Comparison of ENCODE assay signal across 8 cellular contexts in the genomic region with DNA sequence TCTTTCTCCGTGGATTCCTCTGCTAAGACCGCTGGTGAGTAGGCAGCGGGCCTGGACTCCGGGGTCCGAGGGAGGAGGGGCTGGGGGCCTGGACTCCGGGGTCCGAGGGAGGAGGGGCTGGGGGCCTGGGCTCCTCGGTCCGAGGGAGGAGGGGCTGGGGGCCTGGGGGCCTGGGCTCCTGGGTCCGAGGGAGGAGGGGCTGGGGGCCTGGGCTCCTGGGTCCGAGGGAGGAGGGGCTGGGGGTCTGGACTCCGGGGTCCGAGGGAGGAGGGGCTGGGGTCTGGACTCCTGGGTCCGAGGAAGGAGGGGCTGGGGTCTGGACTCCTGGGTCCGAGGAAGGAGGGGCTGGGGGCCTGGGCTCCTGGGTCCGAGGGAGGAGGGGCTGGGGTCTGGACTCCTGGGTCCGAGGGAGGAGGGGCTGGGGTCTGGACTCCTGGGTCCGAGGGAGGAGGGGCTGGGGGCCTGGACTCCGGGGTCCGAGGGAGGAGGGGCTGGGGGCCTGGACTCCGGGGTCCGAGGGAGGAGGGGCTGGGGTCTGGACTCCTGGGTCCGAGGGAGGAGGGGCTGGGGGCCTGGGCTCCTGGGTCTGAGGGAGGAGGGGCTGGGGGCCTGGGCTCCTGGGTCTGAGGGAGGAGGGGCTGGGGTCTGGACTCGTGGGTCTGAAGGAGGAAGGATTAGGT. TPM values are rescaled to one million over a fixed set of nuclear protein-coding genes. Genes with fewer than 3 reads are reported as not detected.
DNase-seq lines count a peak whose midpoint lies in the region; ATAC-seq, FAIRE-seq and TF ChIP-seq lines count a peak whose summit lies in the region.
"Not testable (repeated sequence)": the region's sequence is repeated elsewhere in the genome, so short reads cannot be mapped to it uniquely, and the experiment has no call there.
"Had no signal": no experiment of that assay in that cellular context is flagged by ENCODE, and none has a peak within 500 bp of the region (broad histone marks: within the 10 kb centered on the region; RNA-seq: fewer than 3 reads in every experiment).

No MANE protein-coding gene starts in this region.

- WGBS in aorta, 2 donors = 0 to 2% methylated on average over 15 to 24 of the region's 24 CpGs

- H3K27me3 ChIP-seq in keratinocyte (ENCODE audit: control insufficient read depth, extremely low read depth, insufficient read depth, low read length); parathyroid adenoma (ENCODE audit: control insufficient read depth, insufficient read depth, low read length); aorta (ENCODE audit: control insufficient read depth in 1 of 2, insufficient read depth in 2 of 2, low read length in 1 of 2): not testable (repeated sequence)

- H3K4me1 Mint-ChIP-seq in activated CD8-positive, alpha-beta T cell treated with anti-CD3 and anti-CD28 coated beads for 36 hours (ENCODE audit: low read depth) = peaks cover 46% of the 10 kb centered on the region
- peaks cover 78% of the 10 kb centered on the region for H3K4me1 Mint-ChIP-seq in dendritic cell treated with granulocyte-macrophage colony-stimulating factor and Interleukin-4, amounts not matched to agents 40 ng/mL and 50 ng/mL, for 4 days (ENCODE audit: low read depth)

- not testable (repeated sequence) for H3K9me3 Mint-ChIP-seq in activated CD8-positive, alpha-beta T cell treated with anti-CD3 and anti-CD28 coated beads for 36 hours; dendritic cell treated with granulocyte-macrophage colony-stimulating factor and Interleukin-4, amounts not matched to agents 40 ng/mL and 50 ng/mL, for 4 days

- H3K27me3 Mint-ChIP-seq in activated CD8-positive, alpha-beta T cell treated with anti-CD3 and anti-CD28 coated beads for 36 hours; dendritic cell treated with granulocyte-macrophage colony-stimulating factor and Interleukin-4, amounts not matched to agents 40 ng/mL and 50 ng/mL, for 4 days: not testable (repeated sequence)

- not testable (repeated sequence) for H3K9me1 ChIP-seq in keratinocyte (ENCODE audit: control insufficient read depth, extremely low read depth, insufficient read depth, low read length)

- not testable (repeated sequence) for H3K79me2 ChIP-seq in keratinocyte (ENCODE audit: control insufficient read depth, insufficient read depth, low read length); parathyroid adenoma

- H3K36me3 ChIP-seq in keratinocyte (ENCODE audit: control insufficient read depth in 2 of 2, extremely low read depth in 1 of 2, insufficient read depth in 2 of 2, low read length in 2 of 2); parathyroid adenoma (ENCODE audit: control insufficient read depth, insufficient read depth, low read length): not testable (repeated sequence)
- H3K36me3 ChIP-seq in aorta (ENCODE audit: control insufficient read depth in 1 of 2, insufficient read depth in 2 of 2, low read length in 1 of 2) = peaks cover 0 to 12% of the 10 kb centered on the region in 2 donors

- H3K9ac ChIP-seq in keratinocyte (ENCODE audit: control insufficient read depth, extremely low read depth, insufficient read depth, low read length) = peak overlapping the region; percentile 94
- peak overlapping the region; percentile 99 for H3K9ac ChIP-seq in parathyroid adenoma

- not testable (repeated sequence) for ATAC-seq in activated CD8-positive, alpha-beta T cell treated with anti-CD3 and anti-CD28 coated beads for 36 hours; aorta (ENCODE audit: low FRiP score)

- CTCF ChIA-PET in activated CD8-positive, alpha-beta T cell treated with anti-CD3 and anti-CD28 coated beads for 36 hours (lab: Charles Lee) = not testable (repeated sequence)

- peaks cover 19% of the 10 kb centered on the region for H3K4me1 ChIP-seq in keratinocyte (ENCODE audit: control insufficient read depth, extremely low read depth, insufficient read depth, low read length)
- H3K4me1 ChIP-seq in parathyroid adenoma; aorta (ENCODE audit: control insufficient read depth in 1 of 2, insufficient read depth in 2 of 2, low read length in 2 of 2): not testable (repeated sequence)

- H2AFZ ChIP-seq in keratinocyte (ENCODE audit: control insufficient read depth, low read length) = not testable (repeated sequence)
- peak overlapping the region; percentile 81 for H2AFZ ChIP-seq in parathyroid adenoma

- H3K36me3 Mint-ChIP-seq in activated CD8-positive, alpha-beta T cell treated with anti-CD3 and anti-CD28 coated beads for 36 hours (ENCODE audit: low read depth) = peaks cover 31% of the 10 kb centered on the region
- peaks cover 55% of the 10 kb centered on the region for H3K36me3 Mint-ChIP-seq in dendritic cell treated with granulocyte-macrophage colony-stimulating factor and Interleukin-4, amounts not matched to agents 40 ng/mL and 50 ng/mL, for 4 days (ENCODE audit: low read depth)

- not testable (repeated sequence) for H3K27ac ChIP-seq in keratinocyte (ENCODE audit: control insufficient read depth, insufficient read depth, low read length); aorta (ENCODE audit: low read depth in 1 of 2, low read length in 2 of 2)
- peak overlapping the region; percentile 99 for H3K27ac ChIP-seq in parathyroid adenoma

- H3K4me2 ChIP-seq in keratinocyte (ENCODE audit: control insufficient read depth, extremely low read depth, insufficient read depth, low read depth, low read length) (peak overlapping the region; percentile 87), parathyroid adenoma (ENCODE audit: low read length) (peak overlapping the region; percentile 99)

- POLR2A ChIA-PET in activated CD8-positive, alpha-beta T cell treated with anti-CD3 and anti-CD28 coated beads for 36 hours (lab: Charles Lee) = interaction anchor here (1.3 kb wide), 1 partner anchor 9 kb away, joined by 4 read pairs; no protein-coding TSS in a partner anchor

- FAIRE-seq in keratinocyte (lab: Jason Lieb, UNC) = not testable (repeated sequence)

- not testable (repeated sequence) for DNase-seq in HFF-Myc (ENCODE audit: extremely low read depth, low read depth); activated CD8-positive, alpha-beta T cell treated with anti-CD3 and anti-CD28 coated beads for 36 hours; keratinocyte (ENCODE audit: low read depth, low spot score); aorta

- not testable (repeated sequence) for TF ChIP-seq CTCF in HFF-Myc (IDR thresholded peaks at IDR 0.05; ENCODE audit: low read depth, low read length, missing control alignments); activated CD8-positive, alpha-beta T cell treated with anti-CD3 and anti-CD28 coated beads for 36 hours (IDR thresholded peaks at IDR 0.05); keratinocyte (optimal IDR thresholded peaks at IDR 0.05 in 1 of 3, IDR thresholded peaks at IDR 0.05 in 1 of 3, conservative IDR thresholded peaks at IDR 0.05 in 1 of 3; ENCODE audit: extremely low read depth in 1 of 3, insufficient read depth in 2 of 3, low read length in 3 of 3); parathyroid adenoma (IDR thresholded peaks at IDR 0.05)

- H3K4me3 ChIP-seq in HFF-Myc (replicated peaks; ENCODE audit: low read depth, low read length) (peak overlapping the region; percentile 59), keratinocyte (ENCODE audit: control insufficient read depth in 2 of 3, extremely low read depth in 1 of 3, insufficient read depth in 2 of 3, low read depth in 1 of 3, low read length in 3 of 3) (peak overlapping the region; percentile 80 to 96 (median 92)), parathyroid adenoma (ENCODE audit: low read depth, low read length) (peak overlapping the region; percentile 90), aorta (ENCODE audit: low read length in 2 of 2) (peak overlapping the region; percentile 91 to 99)

- intact Hi-C loops in activated CD8-positive, alpha-beta T cell treated with anti-CD3 and anti-CD28 coated beads for 36 hours (cut with micrococcal nuclease) = not testable (repeated sequence)
- intact Hi-C loops in dendritic cell treated with granulocyte-macrophage colony-stimulating factor and Interleukin-4, amounts not matched to agents 40 ng/mL and 50 ng/mL, for 4 days (cut with micrococcal nuclease) = loop anchor here (2.0 kb wide), 1 partner anchor 267 kb away; the partner anchor contains the start of gene CNOT3
- intact Hi-C loops in aorta (cut with DNase I) = loop anchor here (5.0 to 10.0 kb wide), 5 partner anchors 245 to 1245 kb away; partner anchors contain the start of genes TSEN34 (in 2 of the 2), LENG8 (in 1 of the 2), PPP1R12C (in 1 of the 2) and PRPF31 (in 1 of the 2)

- peak overlapping the region; percentile 92 for H3K4me3 Mint-ChIP-seq in activated CD8-positive, alpha-beta T cell treated with anti-CD3 and anti-CD28 coated beads for 36 hours
- H3K4me3 Mint-ChIP-seq in dendritic cell treated with granulocyte-macrophage colony-stimulating factor and Interleukin-4, amounts not matched to agents 40 ng/mL and 50 ng/mL, for 4 days = peak overlapping the region; percentile 93

- H3K9me3 ChIP-seq in keratinocyte (ENCODE audit: control insufficient read depth, low read depth, low read length); parathyroid adenoma (ENCODE audit: control insufficient read depth, low read length); aorta (ENCODE audit: control insufficient read depth, low read length): not testable (repeated sequence)

- dilution Hi-C loops in keratinocyte (cut with MboI; ENCODE audit: extremely low pct_ligation_motif_present, low sequenced_read_pairs) = not testable (repeated sequence)

- H3K27ac Mint-ChIP-seq in activated CD8-positive, alpha-beta T cell treated with anti-CD3 and anti-CD28 coated beads for 36 hours = peak overlapping the region; percentile 84
- peak overlapping the region; percentile 95 for H3K27ac Mint-ChIP-seq in dendritic cell treated with granulocyte-macrophage colony-stimulating factor and Interleukin-4, amounts not matched to agents 40 ng/mL and 50 ng/mL, for 4 days

- not testable (repeated sequence) for H4K20me1 ChIP-seq in keratinocyte (ENCODE audit: control insufficient read depth, extremely low read depth, insufficient read depth, low read length)

RNA-seq across cellular contexts. Expression of gene MYADM, which starts 2.3 kb away (rescaled TPM):
- 10 to 100 TPM; 64.7 to 69.9 TPM for total RNA-seq in activated CD8-positive, alpha-beta T cell treated with anti-CD3 and anti-CD28 coated beads for 36 hours
- 16.8 to 24.6 TPM (median 19.4 TPM) in 3 replicates for polyA plus RNA-seq in keratinocyte
- 7.8 TPM for polyA plus RNA-seq in keratinocyte (2011; ENCODE audit: low read depth)
- polyA plus RNA-seq in keratinocyte (2011; cell fraction: cytosol; rRNA removed) = 13.7 and 25.2 TPM in 2 replicates
- 67.7 and 97.3 TPM in 2 replicates for polyA plus RNA-seq in keratinocyte (2011; cell fraction: nucleus; rRNA removed)
- polyA plus RNA-seq in keratinocyte (2012; ENCODE audit: low replicate concordance) = 20.1 and 71.6 TPM in 2 replicates
- polyA minus RNA-seq in keratinocyte = 22.0 to 221 TPM (median 23.3 TPM) in 3 replicates
- polyA minus RNA-seq in keratinocyte (2011; cell fraction: cytosol; rRNA and poly(A)+ RNA removed) = 41.4 TPM
- polyA minus RNA-seq in keratinocyte (2011; cell fraction: nucleus; rRNA and poly(A)+ RNA removed) = 37.5 and 65.9 TPM in 2 replicates
- total RNA-seq in aorta = 100 to 1,000 TPM; 234 to 377 TPM
- 100 to 1,000 TPM in 1 of 2 donors, 10 to 100 TPM in 1; 59.2 to 134 TPM for polyA plus RNA-seq in aorta

RNA-seq across cellular contexts. Expression of gene PRKCG, which starts 12.1 kb away (rescaled TPM):
- under 1 TPM in 1 of 2 experiments, not detected in 1; 0.11 TPM for total RNA-seq in activated CD8-positive, alpha-beta T cell treated with anti-CD3 and anti-CD28 coated beads for 36 hours
- polyA plus RNA-seq in keratinocyte (not detected in 3 replicates), aorta (not detected)
- not detected for polyA plus RNA-seq in keratinocyte (2011; ENCODE audit: low read depth)
- not detected in 2 replicates for polyA plus RNA-seq in keratinocyte (2011; cell fraction: cytosol; rRNA removed)
- polyA plus RNA-seq in keratinocyte (2011; cell fraction: nucleus; rRNA removed) = not detected in 2 replicates
- not detected in 2 replicates for polyA plus RNA-seq in keratinocyte (2012; ENCODE audit: low replicate concordance)
- not detected in 3 replicates for polyA minus RNA-seq in keratinocyte
- polyA minus RNA-seq in keratinocyte (2011; cell fraction: cytosol; rRNA and poly(A)+ RNA removed) = not detected
- polyA minus RNA-seq in keratinocyte (2011; cell fraction: nucleus; rRNA and poly(A)+ RNA removed) = not detected in 2 replicates
- 1 to 10 TPM in 1 of 2 donors, not detected in 1; 1.2 TPM for total RNA-seq in aorta

RNA-seq across cellular contexts. Expression of gene CACNG7, which starts 39.1 kb away (rescaled TPM):
- total RNA-seq in activated CD8-positive, alpha-beta T cell treated with anti-CD3 and anti-CD28 coated beads for 36 hours = not detected
- polyA plus RNA-seq in keratinocyte (not detected in 3 replicates), aorta (not detected)
- polyA plus RNA-seq in keratinocyte (2011; ENCODE audit: low read depth) = not detected
- polyA plus RNA-seq in keratinocyte (2011; cell fraction: cytosol; rRNA removed) = not detected in 2 replicates
- not detected in 2 replicates for polyA plus RNA-seq in keratinocyte (2011; cell fraction: nucleus; rRNA removed)
- polyA plus RNA-seq in keratinocyte (2012; ENCODE audit: low replicate concordance) = not detected in 2 replicates
- not detected in 3 replicates for polyA minus RNA-seq in keratinocyte
- polyA minus RNA-seq in keratinocyte (2011; cell fraction: cytosol; rRNA and poly(A)+ RNA removed) = not detected
- not detected in 2 replicates for polyA minus RNA-seq in keratinocyte (2011; cell fraction: nucleus; rRNA and poly(A)+ RNA removed)
- not detected for total RNA-seq in aorta
- total RNA-seq: mucosa of gallbladder had no signal

RNA-seq across cellular contexts. Expression of gene NLRP12, which starts 45.8 kb away (rescaled TPM):
- total RNA-seq in activated CD8-positive, alpha-beta T cell treated with anti-CD3 and anti-CD28 coated beads for 36 hours = under 1 TPM in 1 of 2 experiments, not detected in 1; 0.07 TPM
- polyA plus RNA-seq in keratinocyte = not detected in 3 replicates
- not detected for polyA plus RNA-seq in keratinocyte (2011; ENCODE audit: low read depth)
- polyA plus RNA-seq in keratinocyte (2011; cell fraction: cytosol; rRNA removed) = not detected in 2 replicates
- not detected in 2 replicates for polyA plus RNA-seq in keratinocyte (2011; cell fraction: nucleus; rRNA removed)
- polyA plus RNA-seq in keratinocyte (2012; ENCODE audit: low replicate concordance) = not detected in 2 replicates
- polyA minus RNA-seq in keratinocyte = not detected in 3 replicates
- polyA minus RNA-seq in keratinocyte (2011; cell fraction: cytosol; rRNA and poly(A)+ RNA removed) = not detected
- not detected in 2 replicates for polyA minus RNA-seq in keratinocyte (2011; cell fraction: nucleus; rRNA and poly(A)+ RNA removed)
- total RNA-seq in aorta = 1 to 10 TPM; 1.3 to 2.2 TPM
- 1 to 10 TPM in 1 of 2 donors, not detected in 1; 1.3 TPM for polyA plus RNA-seq in aorta
- total RNA-seq: G401 had no signal
